In the genomic region with DNA sequence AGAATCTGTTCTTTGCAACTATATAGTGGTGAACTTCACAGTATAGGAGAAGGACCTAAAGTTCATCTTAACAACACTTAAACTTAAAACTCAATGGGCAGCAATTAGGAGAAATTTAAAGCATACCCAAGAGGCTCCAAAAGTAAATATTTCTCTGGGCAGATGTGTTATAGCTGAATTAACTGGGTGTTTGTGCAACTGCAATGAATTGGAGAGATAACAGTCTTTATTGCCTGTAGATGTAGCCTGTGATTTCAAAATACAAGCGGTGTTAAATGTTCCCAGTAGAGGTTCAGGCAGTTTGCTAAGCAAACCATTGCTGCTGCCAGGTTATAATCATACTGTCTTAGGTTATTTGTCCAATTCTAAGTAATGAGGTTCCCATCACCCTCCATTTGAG, we compare ENCODE assay signal across 29 cellular contexts.
"Had no signal": no experiment of that assay in that cellular context is flagged by ENCODE, and none has a peak within 500 bp of the region (broad histone marks: within the 10 kb centered on the region; RNA-seq: fewer than 3 reads in every experiment).

No MANE protein-coding gene starts in this region.

- H3K4me2 ChIP-seq: KMS-11 had no signal

- H3K4me1 Mint-ChIP-seq: activated CD4-positive, alpha-beta T cell treated with anti-CD3 and anti-CD28 coated beads, Interleukin-2, amount 10 ng/mL, durations not matched to agents 24 days and 14 days; activated naive CD8-positive, alpha-beta T cell treated with anti-CD3 and anti-CD28 coated beads, Interleukin-2, amount 50 U/mL, for 24 hours had no signal

- DNase-seq: activated CD4-positive, alpha-beta T cell treated with anti-CD3 and anti-CD28 coated beads, Interleukin-2, amount 10 ng/mL, durations not matched to agents 24 days and 14 days; activated CD4-positive, alpha-beta T cell treated with anti-CD3 and anti-CD28 coated beads, Interleukin-2, amount 50 U/mL, for 4 hours; activated CD8-positive, alpha-beta T cell treated with anti-CD3 and anti-CD28 coated beads for 36 hours; activated gamma-delta T cell; activated naive CD4-positive, alpha-beta T cell treated with Interleukin-2 at 50 U/mL for 16 hours; activated naive CD8-positive, alpha-beta T cell treated with anti-CD3 and anti-CD28 coated beads, Interleukin-2, amount 50 U/mL, for 24 hours; activated T-cell treated with anti-CD3 and anti-CD28 coated beads, Interleukin-2, amount 50 U/mL, for 1 hour; activated T-cell treated with anti-CD3 and anti-CD28 coated beads, Interleukin-2, amount 50 U/mL, for 72 hours; anterior cingulate cortex; caudate nucleus; cerebellar nuclear complex; NCI-H1105 treated with DMSO at 0.1 percent for 48 hours; NCI-H146; NCI-H187; NCI-H2029 treated with DMSO at 0.1 percent for 48 hours; NCI-H2107; NCI-H226; NCI-H446 treated with DMSO at 0.1 percent for 48 hours; NCI-H526; NCI-H774; SHP77; SJCRH30; T1000 had no signal

- H3K36me3 Mint-ChIP-seq: activated naive CD8-positive, alpha-beta T cell had no signal

- H3K4me3 ChIP-seq: SJCRH30, SK-N-MC had no signal

- H3K36me3 ChIP-seq: SJCRH30 had no signal

- H3K9me3 Mint-ChIP-seq: activated CD4-positive, alpha-beta T cell treated with anti-CD3 and anti-CD28 coated beads, Interleukin-2, amount 10 ng/mL, durations not matched to agents 24 days and 14 days; activated CD8-positive, alpha-beta T cell treated with anti-CD3 and anti-CD28 coated beads for 36 hours had no signal

- H3K27me3 ChIP-seq: SJCRH30 had no signal

- H3K27me3 Mint-ChIP-seq: activated CD4-positive, alpha-beta T cell treated with anti-CD3 and anti-CD28 coated beads, Interleukin-2, amount 10 ng/mL, durations not matched to agents 24 days and 14 days; activated CD8-positive, alpha-beta T cell treated with anti-CD3 and anti-CD28 coated beads for 36 hours; activated naive CD8-positive, alpha-beta T cell; activated naive CD8-positive, alpha-beta T cell treated with anti-CD3 and anti-CD28 coated beads, Interleukin-2, amount 50 U/mL, for 24 hours had no signal

- H3K9me3 ChIP-seq: SJCRH30 had no signal

- H3K27ac Mint-ChIP-seq: activated CD4-positive, alpha-beta T cell treated with anti-CD3 and anti-CD28 coated beads, Interleukin-2, amount 10 ng/mL, durations not matched to agents 24 days and 14 days; activated CD8-positive, alpha-beta T cell treated with anti-CD3 and anti-CD28 coated beads for 36 hours; activated naive CD8-positive, alpha-beta T cell; activated naive CD8-positive, alpha-beta T cell treated with anti-CD3 and anti-CD28 coated beads, Interleukin-2, amount 50 U/mL, for 24 hours; activated T-cell treated with anti-CD3 and anti-CD28 coated beads, Interleukin-2, amount 50 U/mL, for 72 hours; activated T-helper 2 cell treated with anti-CD3 and anti-CD28 coated beads, Interferon-gamma antibody, Interleukin-2, Interleukin-4, amounts not matched to agents 10 μg/mL and 5 μg/mL and 100 μg/mL, durations not matched to agents 14 hours and 24 hours and 36 hours had no signal

- H3K4me1 ChIP-seq: SJCRH30 had no signal

- ATAC-seq: activated CD8-positive, alpha-beta T cell treated with anti-CD3 and anti-CD28 coated beads for 36 hours; activated naive CD8-positive, alpha-beta T cell treated with anti-CD3 and anti-CD28 coated beads, Interleukin-2, amount 50 U/mL, for 24 hours; activated T-cell treated with anti-CD3 and anti-CD28 coated beads, Interleukin-2, amount 50 U/mL, for 72 hours; Panc1 had no signal

- H3K4me3 Mint-ChIP-seq: activated CD4-positive, alpha-beta T cell treated with anti-CD3 and anti-CD28 coated beads, Interleukin-2, amount 10 ng/mL, durations not matched to agents 24 days and 14 days; activated CD8-positive, alpha-beta T cell treated with anti-CD3 and anti-CD28 coated beads for 36 hours; activated naive CD8-positive, alpha-beta T cell; activated naive CD8-positive, alpha-beta T cell treated with anti-CD3 and anti-CD28 coated beads, Interleukin-2, amount 50 U/mL, for 24 hours; activated T-cell treated with anti-CD3 and anti-CD28 coated beads, Interleukin-2, amount 50 U/mL, for 72 hours; brain had no signal

- H3K27ac ChIP-seq: KMS-11, SJCRH30, SK-N-MC had no signal
